10 cellular contexts compared by ENCODE assay signal in genomic region chr2:208315081-208315788, GRCh38. TPM values are rescaled to one million over a fixed set of nuclear protein-coding genes. Genes with fewer than 3 reads are reported as not detected.
DNase-seq lines count a peak whose midpoint lies in the region; ATAC-seq and TF ChIP-seq lines count a peak whose summit lies in the region.
"Had no signal": no experiment of that assay in that cellular context is flagged by ENCODE, and none has a peak within 500 bp of the region (broad histone marks: within the 10 kb centered on the region; RNA-seq: fewer than 3 reads in every experiment).

No MANE protein-coding gene starts in this region.

- no TSS peak for BruUV-seq in PC-3 (replicated peaks; lab: Mats Ljungman, UMichigan)

- H3K36me3 ChIP-seq in PC-3 (ENCODE audit: low read depth, low read length) (peaks cover 12% of the 10 kb centered on the region; the same call in 1 of the 2 replicates), sigmoid colon (peaks cover 0 to 30% (median 14%) of the 10 kb centered on the region in 4 donors), left ventricle myocardium inferior (peaks cover 37% of the 10 kb centered on the region)

- DNase-seq in PC-3, result peak; percentile 53
- DNase-seq in osteocyte (ENCODE audit: extremely low spot score, unreplicated experiment), result no peak
- no peak for DNase-seq in sigmoid colon
- DNase-seq in NAMALWA (ENCODE audit: low spot score), result no peak
- DNase-seq in left ventricle myocardium inferior, result no peak
- DNase-seq in NOMO-1 treated with DMSO at 0.1 percent for 48 hours (lab: John Stamatoyannopoulos, UW; ENCODE audit: unreplicated experiment), result no peak

- WGBS in sigmoid colon, 2 donors, result 74 to 83% methylated on average over 8 of the region's 8 CpGs

- no peak overlapping the region for H2AFZ ChIP-seq in PC-3 (ENCODE audit: low read length)

- H4K20me1 ChIP-seq in PC-3 (ENCODE audit: low read length), result no peaks in the 10 kb centered on the region

- peak; percentile 41; the same call in 1 of the 2 replicates for TF ChIP-seq CTCF in PC-3 (conservative IDR thresholded peaks at IDR 0.05; ENCODE audit: low read depth, low read length)
- no peak for TF ChIP-seq CTCF in osteocyte (IDR thresholded peaks at IDR 0.05)
- TF ChIP-seq CTCF in sigmoid colon (IDR thresholded peaks at IDR 0.05), result no peak
- TF ChIP-seq CTCF in left ventricle myocardium inferior (IDR thresholded peaks at IDR 0.05; ENCODE audit: borderline replicate concordance), result no peak

- TF ChIP-seq POLR2A in sigmoid colon (IDR thresholded peaks at IDR 0.05), result no peak

- H3K4me3 ChIP-seq in PC-3 (ENCODE audit: low read length), result no peak overlapping the region
- no peak overlapping the region for H3K4me3 ChIP-seq in sigmoid colon
- H3K4me3 ChIP-seq in left ventricle myocardium inferior, result no peak overlapping the region

- H3K79me2 ChIP-seq in PC-3 (ENCODE audit: low read length), result no peaks in the 10 kb centered on the region

- H3F3A ChIP-seq in PC-3 (ENCODE audit: low read length, unreplicated experiment), result no peaks in the 10 kb centered on the region

- no peak overlapping the region for H3K4me3 Mint-ChIP-seq in osteocyte (ENCODE audit: unreplicated experiment)
- H3K4me3 Mint-ChIP-seq: nephron had no signal

- H3K9me3 ChIP-seq in PC-3 (ENCODE audit: low read length) (no peaks in the 10 kb centered on the region), sigmoid colon (no peaks in the 10 kb centered on the region), left ventricle myocardium inferior (replicated peaks) (no peaks in the 10 kb centered on the region)

- H3K4me2 ChIP-seq in PC-3 (ENCODE audit: low read length), result no peak overlapping the region

- H3K4me1 ChIP-seq in PC-3 (ENCODE audit: insufficient read depth, low read length) (no peaks in the 10 kb centered on the region), sigmoid colon (peaks cover 0 to 27% (median 14%) of the 10 kb centered on the region in 4 donors), left ventricle myocardium inferior (peaks cover 37% of the 10 kb centered on the region)

- intact Hi-C loops in PC-3 (cut with micrococcal nuclease), result no loop called here
- intact Hi-C loops in sigmoid colon (cut with DNase I), result no loop called here
- intact Hi-C loops in left ventricle myocardium inferior (cut with micrococcal nuclease), result no loop called here

- H3K9me3 Mint-ChIP-seq in osteocyte (ENCODE audit: unreplicated experiment), result no peaks in the 10 kb centered on the region
- H3K9me3 Mint-ChIP-seq: activated naive CD4-positive, alpha-beta T cell treated with anti-CD3 and anti-CD28 coated beads, Interleukin-2, amount 50 U/mL, for 72 hours had no signal

- CTCF ChIA-PET in PC-3 (lab: Charles Lee), result no interaction called here

- no peak overlapping the region for H3K27ac ChIP-seq in PC-3 (ENCODE audit: low read length)
- no peak overlapping the region for H3K27ac ChIP-seq in sigmoid colon
- H3K27ac ChIP-seq in left ventricle myocardium inferior (replicated peaks), result no peak overlapping the region

- H3K27me3 ChIP-seq in PC-3 (ENCODE audit: low read length), result no peaks in the 10 kb centered on the region
- H3K27me3 ChIP-seq in sigmoid colon, result no peaks in the 10 kb centered on the region
- H3K27me3 ChIP-seq in left ventricle myocardium inferior (ENCODE audit: low read depth), result no peaks in the 10 kb centered on the region

- ATAC-seq in GM18858 (IDR thresholded peaks at IDR 0.05; ENCODE audit: unreplicated experiment) (peak; percentile 58), HG02610 (IDR thresholded peaks at IDR 0.05; ENCODE audit: unreplicated experiment) (peak; percentile 64), PC-3 (no peak; the same call in 1 of the 2 replicates)

- no peak overlapping the region for H3K9ac ChIP-seq in PC-3 (ENCODE audit: low read length)

- POLR2A ChIA-PET in PC-3 (lab: Charles Lee; ENCODE audit: unreplicated experiment), result no interaction called here

- H3K27me3 Mint-ChIP-seq in osteocyte (ENCODE audit: unreplicated experiment), result no peaks in the 10 kb centered on the region

- no peak for TF ChIP-seq EP300 in sigmoid colon (IDR thresholded peaks at IDR 0.05)

- peak overlapping the region; percentile 6 for H3K27ac Mint-ChIP-seq in osteocyte (ENCODE audit: unreplicated experiment)
- H3K27ac Mint-ChIP-seq: nephron had no signal

- no peaks in the 10 kb centered on the region for H3K9me2 ChIP-seq in PC-3 (replicated peaks; ENCODE audit: low read length)

- H3K4me1 Mint-ChIP-seq in osteocyte (ENCODE audit: unreplicated experiment), result peaks cover 18% of the 10 kb centered on the region

- peaks cover 41% of the 10 kb centered on the region for H3K36me3 Mint-ChIP-seq in osteocyte (ENCODE audit: unreplicated experiment)

RNA-seq across cellular contexts. Expression of gene PIKFYVE, which starts 49.2 kb away (rescaled TPM):
- 18.8 and 19.4 TPM in 2 replicates for total RNA-seq in PC-3 (2014; rRNA removed)
- 37.1 and 38.8 TPM in 2 replicates for total RNA-seq in osteocyte
- 10 to 100 TPM; 22.1 to 27.2 (median 22.7) TPM for total RNA-seq in sigmoid colon
- 1 to 10 TPM; 3.2 to 8.1 (median 3.6) TPM for polyA plus RNA-seq in sigmoid colon
- 13.9 TPM for total RNA-seq in left ventricle myocardium inferior
